In genomic region chr17:58329035-58329807, GRCh38 we compare ENCODE assay signal across 9 cellular contexts. TPM values are rescaled to one million over a fixed set of nuclear protein-coding genes. Genes with fewer than 3 reads are reported as not detected.
DNase-seq lines count a peak whose midpoint lies in the region; ATAC-seq and TF ChIP-seq lines count a peak whose summit lies in the region.
"Had no signal": no experiment of that assay in that cellular context is flagged by ENCODE, and none has a peak within 500 bp of the region (broad histone marks: within the 10 kb centered on the region; RNA-seq: fewer than 3 reads in every experiment).

No MANE protein-coding gene starts in this region.

- CTCF ChIA-PET in OCI-LY7 (lab: Charles Lee; ENCODE audit: unreplicated experiment) (interaction anchor here (1.4 to 1.7 kb wide), 2 partner anchors 8 to 11 kb away, joined by 5 to 7 read pairs; no protein-coding TSS in a partner anchor), PC-3 (lab: Charles Lee) (no interaction called here)

- intact Hi-C loops in OCI-LY7 (cut with micrococcal nuclease; ENCODE audit: unreplicated experiment) (loop anchor here (1.0 to 2.0 kb wide), 2 partner anchors 10 to 88 kb away; partner anchors contain the start of gene RNF43), PC-3 (cut with micrococcal nuclease) (no loop called here)

- BruUV-seq in OCI-LY7 (replicated peaks; lab: Mats Ljungman, UMichigan), result no TSS peak
- BruUV-seq in PC-3 (replicated peaks; lab: Mats Ljungman, UMichigan), result no TSS peak

- peak; percentile 92 for DNase-seq in OCI-LY7 (ENCODE audit: low spot score)
- DNase-seq in activated gamma-delta T cell treated with anti-CD3 and anti-CD28 coated beads, Interleukin-2, amount 50 U/mL, for 16 hours (ENCODE audit: low read depth), result peak; percentile 68
- DNase-seq in stimulated activated CD4-positive, alpha-beta T cell treated with anti-CD3 and anti-CD28 coated beads, TNF-alpha, amount 100 ng/mL, for 24 hours (ENCODE audit: low read depth in 3 of 3), result peak; percentile 78 to 90 (median 81)
- no peak for DNase-seq in kidney glomerular epithelial cell (lab: John Stamatoyannopoulos, UW)
- no peak for DNase-seq in PC-3

- H3K9me3 ChIP-seq in OCI-LY7 (ENCODE audit: low read length) (no peaks in the 10 kb centered on the region), iPS-20b (ENCODE audit: insufficient read depth, low read depth, low read length) (no peaks in the 10 kb centered on the region), PC-3 (ENCODE audit: low read length) (no peaks in the 10 kb centered on the region)
- H3K9me3 ChIP-seq: body of pancreas had no signal

- H3K36me3 ChIP-seq in OCI-LY7 (ENCODE audit: insufficient read depth, low read length), result peaks cover 28% of the 10 kb centered on the region
- H3K36me3 ChIP-seq in iPS-20b (ENCODE audit: insufficient read depth, low read depth, low read length), result no peaks in the 10 kb centered on the region
- no peaks in the 10 kb centered on the region for H3K36me3 ChIP-seq in PC-3 (ENCODE audit: low read depth, low read length)

- no peaks in the 10 kb centered on the region for H3F3A ChIP-seq in PC-3 (ENCODE audit: low read length, unreplicated experiment)

- POLR2A ChIA-PET in OCI-LY7 (lab: Charles Lee), result interaction anchor here (1.3 to 1.8 kb wide), 2 partner anchors 11 to 14 kb away, joined by 5 to 16 read pairs; no protein-coding TSS in a partner anchor
- POLR2A ChIA-PET in PC-3 (lab: Charles Lee; ENCODE audit: unreplicated experiment), result no interaction called here

- no peak overlapping the region for H2AFZ ChIP-seq in OCI-LY7 (ENCODE audit: low read length)
- no peak overlapping the region for H2AFZ ChIP-seq in PC-3 (ENCODE audit: low read length)

- H3K4me3 ChIP-seq in OCI-LY7 (ENCODE audit: low read depth, low read length, poor library complexity, severe bottlenecking) (peak overlapping the region; percentile 98), iPS-20b (ENCODE audit: low read length) (peak overlapping the region; percentile 55), PC-3 (ENCODE audit: low read length) (no peak overlapping the region)
- H3K4me3 ChIP-seq: body of pancreas had no signal

- H3K79me2 ChIP-seq in OCI-LY7 (ENCODE audit: insufficient read depth, low read depth, low read length), result peaks cover 27% of the 10 kb centered on the region
- no peaks in the 10 kb centered on the region for H3K79me2 ChIP-seq in PC-3 (ENCODE audit: low read length)

- H3K27ac ChIP-seq in OCI-LY7 (ENCODE audit: low read depth, low read length, poor library complexity, severe bottlenecking) (peak overlapping the region; percentile 99), iPS-20b (ENCODE audit: low read length) (no peak overlapping the region), PC-3 (ENCODE audit: low read length) (no peak overlapping the region)
- H3K27ac ChIP-seq: body of pancreas had no signal

- H3K9me2 ChIP-seq in OCI-LY7 (ENCODE audit: insufficient read depth, low read length) (no peaks in the 10 kb centered on the region), PC-3 (replicated peaks; ENCODE audit: low read length) (no peaks in the 10 kb centered on the region)

- peak overlapping the region; percentile 57; the same call in 1 of the 2 replicates for H3K9ac ChIP-seq in iPS-20b (ENCODE audit: low read depth, low read length)
- no peak overlapping the region for H3K9ac ChIP-seq in PC-3 (ENCODE audit: low read length)

- H4K20me1 ChIP-seq in OCI-LY7 (ENCODE audit: insufficient read depth, low read length) (0 out of 2 replicates have a peak, but pooled peaks cover 6% of the 10 kb centered on the region), PC-3 (ENCODE audit: low read length) (no peaks in the 10 kb centered on the region)

- H3K4me1 ChIP-seq in OCI-LY7 (ENCODE audit: insufficient read depth, low read length, poor library complexity, severe bottlenecking) (peaks cover 55% of the 10 kb centered on the region), iPS-20b (ENCODE audit: insufficient read depth, low read length) (peaks cover 11% of the 10 kb centered on the region; the same call in 1 of the 2 replicates), PC-3 (ENCODE audit: insufficient read depth, low read length) (peaks cover 5% of the 10 kb centered on the region; the same call in 1 of the 2 replicates)

- ATAC-seq in GM18868 (IDR thresholded peaks at IDR 0.05; ENCODE audit: unreplicated experiment), result peak; percentile 38
- peak; percentile 41 for ATAC-seq in HG02885 (IDR thresholded peaks at IDR 0.05; ENCODE audit: poor library complexity, unreplicated experiment)
- no peak for ATAC-seq in PC-3
- ATAC-seq: body of pancreas had no signal

- H3K27me3 ChIP-seq in iPS-20b (ENCODE audit: insufficient read depth, low read length) (peaks cover 10% of the 10 kb centered on the region; the same call in 1 of the 2 replicates), PC-3 (ENCODE audit: low read length) (no peaks in the 10 kb centered on the region)
- H3K27me3 ChIP-seq: body of pancreas had no signal

- TF ChIP-seq CTCF in OCI-LY7 (conservative IDR thresholded peaks at IDR 0.05; ENCODE audit: low read length) (peak; percentile 78), PC-3 (conservative IDR thresholded peaks at IDR 0.05; ENCODE audit: low read depth, low read length) (no peak)

- H3K4me2 ChIP-seq in OCI-LY7 (ENCODE audit: low read length), result peak overlapping the region; percentile 92
- H3K4me2 ChIP-seq in PC-3 (ENCODE audit: low read length), result no peak overlapping the region

RNA-seq across cellular contexts. Expression of gene TSPOAP1, which starts 0.6 kb away (rescaled TPM):
- 24.0 TPM in 2 replicates for total RNA-seq in OCI-LY7 (2014; rRNA removed; shearing (Covaris generic))
- 50.6 and 54.4 TPM in 2 replicates for total RNA-seq in OCI-LY7 (2022)
- 4.3 and 8.3 TPM in 2 replicates for total RNA-seq in PC-3 (2014; rRNA removed)

RNA-seq across cellular contexts. Expression of gene SUPT4H1, which starts 22.8 kb away (rescaled TPM):
- total RNA-seq in OCI-LY7 (2014; rRNA removed; shearing (Covaris generic)), result 41.1 and 56.5 TPM in 2 replicates
- total RNA-seq in OCI-LY7 (2022), result 65.5 and 78.4 TPM in 2 replicates
- 100.0 and 116 TPM in 2 replicates for total RNA-seq in PC-3 (2014; rRNA removed)

RNA-seq across cellular contexts. Expression of gene MPO, which starts 48.5 kb away (rescaled TPM):
- not detected in 2 replicates for total RNA-seq in OCI-LY7 (2014; rRNA removed; shearing (Covaris generic))
- total RNA-seq in OCI-LY7 (2022) (not detected in 2 replicates), PC-3 (2014; rRNA removed) (not detected in 2 replicates)
- total RNA-seq: body of pancreas had no signal

Comparison
In these comparisons a context has a peak if more than half of its experiments do, and no peak if none do; other contexts are left out.
1. DNase-seq: peak in OCI-LY7 (single experiment), activated gamma-delta T cell treated with anti-CD3 and anti-CD28 coated beads, Interleukin-2, amount 50 U/mL, for 16 hours (single experiment) and stimulated activated CD4-positive, alpha-beta T cell treated with anti-CD3 and anti-CD28 coated beads, TNF-alpha, amount 100 ng/mL, for 24 hours (3 of 3); none in kidney glomerular epithelial cell (single experiment) and PC-3 (single experiment).